Comparison of ENCODE assay signal across 15 cellular contexts in the genomic region with DNA sequence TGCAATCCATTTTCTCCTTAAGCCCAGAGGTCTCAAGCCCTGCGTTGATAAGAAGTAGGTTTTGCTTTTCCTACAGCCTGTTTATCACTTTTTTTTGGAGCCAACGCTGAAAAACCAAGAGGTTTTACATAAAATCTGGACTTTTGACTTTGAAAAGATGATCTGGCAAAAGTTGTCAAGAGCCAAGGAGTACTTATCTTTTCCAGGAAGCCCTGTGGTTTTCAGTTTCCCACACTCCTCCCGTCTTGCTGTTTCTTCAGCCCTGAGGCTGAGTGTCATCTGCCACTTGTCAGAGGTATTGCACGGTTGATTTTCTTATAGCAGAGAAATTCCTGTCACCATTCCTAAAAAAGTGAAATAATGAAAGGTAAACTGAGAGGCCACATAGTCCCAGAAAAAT.
DNase-seq lines count a peak whose midpoint lies in the region; ATAC-seq and TF ChIP-seq lines count a peak whose summit lies in the region.
"Had no signal": no experiment of that assay in that cellular context is flagged by ENCODE, and none has a peak within 500 bp of the region (broad histone marks: within the 10 kb centered on the region; RNA-seq: fewer than 3 reads in every experiment).

No MANE protein-coding gene starts in this region.

- no peak overlapping the region for H3K4me3 ChIP-seq in CD4-positive, alpha-beta memory T cell (ENCODE audit: low read length in 2 of 2)
- no peak overlapping the region for H3K4me3 ChIP-seq in fibroblast of pulmonary artery (replicated peaks; ENCODE audit: low read depth, low read length)
- H3K4me3 ChIP-seq: body of pancreas, prostate gland, stomach had no signal

- peak overlapping the region; percentile 61 to 88 (median 81) for H3K27ac Mint-ChIP-seq in CD4-positive, alpha-beta memory T cell
- peak overlapping the region; percentile 20 to 76 for H3K27ac Mint-ChIP-seq in T-cell

- H3K9me3 ChIP-seq in CD4-positive, alpha-beta memory T cell (ENCODE audit: control insufficient read depth in 1 of 2, low read length in 2 of 2): no peaks in the 10 kb centered on the region
- H3K9me3 ChIP-seq: body of pancreas, prostate gland, stomach had no signal

- no peaks in the 10 kb centered on the region for H3K9me3 Mint-ChIP-seq in CD4-positive, alpha-beta memory T cell
- peaks cover 0 to 1% (median 0%) of the 10 kb centered on the region in 3 donors for H3K9me3 Mint-ChIP-seq in T-cell

- no peaks in the 10 kb centered on the region for H3K27me3 ChIP-seq in CD4-positive, alpha-beta memory T cell (ENCODE audit: insufficient read depth, low read length)
- H3K27me3 ChIP-seq: body of pancreas, stomach had no signal

- POLR2A ChIA-PET in CD4-positive, alpha-beta memory T cell (lab: Charles Lee; ENCODE audit: partially characterized antibody): no interaction called here
- POLR2A ChIA-PET in T-cell (lab: Charles Lee): no interaction called here

- no peak overlapping the region for H3K27ac ChIP-seq in CD4-positive, alpha-beta memory T cell (ENCODE audit: low read depth, low read length)
- H3K27ac ChIP-seq: body of pancreas, prostate gland, stomach had no signal

- peak; percentile 24 for DNase-seq in A172 (ENCODE audit: low spot score)
- DNase-seq in CD4-positive, alpha-beta memory T cell: no peak
- no peak for DNase-seq in T-cell
- peak; percentile 68 for DNase-seq in fibroblast of pulmonary artery (ENCODE audit: low read depth)
- no peak for DNase-seq in HPDE6-E6E7 (ENCODE audit: extremely low spot score)
- DNase-seq in GM20000 (ENCODE audit: low spot score): no peak
- DNase-seq: activated CD8-positive, alpha-beta memory T cell treated with anti-CD3 and anti-CD28 coated beads for 24 hours; body of pancreas; NCI-H1930; NK-92 treated with Interleukin-12 subunit alpha and Interleukin-12 subunit beta, amount 100 ng/mL, for 24 hours; stomach; SW 1271 had no signal

- peaks cover 13 to 31% (median 22%) of the 10 kb centered on the region in 4 donors for H3K4me1 Mint-ChIP-seq in CD4-positive, alpha-beta memory T cell
- H3K4me1 Mint-ChIP-seq in T-cell: peaks cover 14 to 21% (median 19%) of the 10 kb centered on the region in 3 donors

- ATAC-seq in T-cell (replicated peaks in 1 of 4) (no peak), HG02759 (IDR thresholded peaks at IDR 0.05; ENCODE audit: unreplicated experiment) (no peak), HG03108 (IDR thresholded peaks at IDR 0.05; ENCODE audit: unreplicated experiment) (no peak)
- ATAC-seq: body of pancreas had no signal

- no peaks in the 10 kb centered on the region for H3K27me3 Mint-ChIP-seq in CD4-positive, alpha-beta memory T cell
- no peaks in the 10 kb centered on the region for H3K27me3 Mint-ChIP-seq in T-cell

- H3K4me3 Mint-ChIP-seq in CD4-positive, alpha-beta memory T cell: peak overlapping the region in 7 of 8 donors; percentile 23 to 73 (median 39)
- peak overlapping the region in 1 of 3 donors; percentile 42 for H3K4me3 Mint-ChIP-seq in T-cell

- intact Hi-C loops in CD4-positive, alpha-beta memory T cell (cut with micrococcal nuclease): no loop called here

- H3K36me3 Mint-ChIP-seq in CD4-positive, alpha-beta memory T cell: peaks cover 36 to 46% of the 10 kb centered on the region in 2 donors
- H3K36me3 Mint-ChIP-seq in T-cell: peaks cover 49% of the 10 kb centered on the region

- peaks cover 9% of the 10 kb centered on the region for H3K4me1 ChIP-seq in CD4-positive, alpha-beta memory T cell (ENCODE audit: insufficient read depth, low read length)
- H3K4me1 ChIP-seq: body of pancreas, prostate gland had no signal

- TF ChIP-seq CTCF in fibroblast of pulmonary artery (IDR thresholded peaks at IDR 0.05; ENCODE audit: low read length, missing control alignments): no peak
- no peak for TF ChIP-seq CTCF in GM20000 (IDR thresholded peaks at IDR 0.05; ENCODE audit: extremely low read depth, missing control alignments)

- no peaks in the 10 kb centered on the region for H3K36me3 ChIP-seq in CD4-positive, alpha-beta memory T cell (ENCODE audit: insufficient read depth, low read length)
- H3K36me3 ChIP-seq: prostate gland had no signal

- CTCF ChIA-PET in CD4-positive, alpha-beta memory T cell (lab: Charles Lee; ENCODE audit: partially characterized antibody): no interaction called here
- CTCF ChIA-PET in T-cell (lab: Charles Lee): no interaction called here

Comparison
In these comparisons a context has a peak if more than half of its experiments do, and no peak if none do; other contexts are left out.
1. DNase-seq: peak in A172 (single experiment) and fibroblast of pulmonary artery (single experiment); none in CD4-positive, alpha-beta memory T cell (0 of 5), T-cell (0 of 34), HPDE6-E6E7 (single experiment) and GM20000 (single experiment).